9 cellular contexts compared by ENCODE assay signal in the genomic region with DNA sequence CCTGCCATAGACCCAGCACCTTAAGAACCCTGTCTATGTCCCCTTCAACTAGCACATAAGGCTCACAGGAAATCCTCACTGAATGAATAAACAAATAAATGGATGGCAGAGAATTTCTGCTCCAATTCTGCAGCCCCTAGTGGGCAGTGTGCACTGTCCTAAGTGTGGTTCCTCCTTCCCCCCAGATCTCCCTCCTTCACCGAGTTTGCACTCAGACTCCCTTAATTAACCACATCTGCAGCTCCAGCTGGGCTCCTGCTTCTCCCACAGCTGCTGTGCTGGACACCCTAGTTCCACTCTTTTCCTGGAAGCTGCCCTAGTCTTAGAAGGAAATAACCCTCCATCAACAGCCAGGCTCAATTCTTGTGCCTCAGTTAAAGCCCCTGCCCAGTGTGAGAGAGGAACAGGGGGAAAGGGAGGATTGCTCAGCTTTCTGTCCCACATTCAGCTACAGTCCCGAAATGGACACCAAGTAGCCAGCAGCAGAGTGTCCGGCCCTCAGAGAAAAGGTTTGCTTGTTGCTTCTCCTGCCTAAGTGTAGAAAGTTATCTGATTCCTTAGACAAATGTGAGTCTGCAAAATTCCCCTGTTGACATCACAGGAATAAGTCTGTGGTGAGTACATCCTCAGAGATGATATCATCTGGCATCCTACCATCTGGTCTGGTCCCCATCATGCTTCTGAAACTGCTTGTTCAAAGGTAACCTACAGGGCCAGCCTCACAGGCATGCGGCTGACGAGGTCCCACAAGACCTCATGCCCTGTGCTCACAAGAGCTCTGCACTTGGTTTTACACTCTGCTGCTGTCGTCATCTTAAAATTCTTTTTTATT. TPM values are rescaled to one million over a fixed set of nuclear protein-coding genes. Genes with fewer than 3 reads are reported as not detected.
A peak's percentile ranks its signal among the peaks of the same experiment; 100 is the strongest.
DNase-seq lines count a peak whose midpoint lies in the region; ATAC-seq and TF ChIP-seq lines count a peak whose summit lies in the region.
"Had no signal": no experiment of that assay in that cellular context is flagged by ENCODE, and none has a peak within 500 bp of the region (broad histone marks: within the 10 kb centered on the region; RNA-seq: fewer than 3 reads in every experiment).

No MANE protein-coding gene starts in this region.

- H3K79me2 ChIP-seq in MM.1S (ENCODE audit: low read length), result no peaks in the 10 kb centered on the region

- peak overlapping the region; percentile 48 for H2AFZ ChIP-seq in MM.1S (ENCODE audit: low read length)

- DNase-seq in MM.1S (peak; percentile 92), left ventricle myocardium inferior (no peak), type B pancreatic cell (ENCODE audit: extremely low spot score, unreplicated experiment) (no peak), HPDE6-E6E7 (ENCODE audit: extremely low spot score) (no peak), GOT3 (lab: John Stamatoyannopoulos, UW) (no peak)
- DNase-seq in activated CD4-positive, alpha-beta memory T cell treated with anti-CD3 and anti-CD28 coated beads, Interleukin-2, amount 10 ng/mL, durations not matched to agents 7 days and 5 days, result peak; percentile 55

- no peak overlapping the region for H3K4me3 Mint-ChIP-seq in activated CD4-positive, alpha-beta memory T cell treated with anti-CD3 and anti-CD28 coated beads, Interleukin-2, amount 10 ng/mL, durations not matched to agents 7 days and 5 days
- H3K4me3 Mint-ChIP-seq in type B pancreatic cell, result no peak overlapping the region

- H3K27me3 ChIP-seq in BLaER1 treated with 17β-estradiol and CSF1 and Interleukin-3, amounts not matched to agents 10 nM and 100 nM, result no peaks in the 10 kb centered on the region
- no peaks in the 10 kb centered on the region for H3K27me3 ChIP-seq in MM.1S (replicated peaks; ENCODE audit: insufficient read depth, low read length)
- peaks cover 5% of the 10 kb centered on the region for H3K27me3 ChIP-seq in left ventricle myocardium inferior (ENCODE audit: low read depth)

- no peaks in the 10 kb centered on the region for H3K9me3 Mint-ChIP-seq in activated CD4-positive, alpha-beta memory T cell treated with anti-CD3 and anti-CD28 coated beads, Interleukin-2, amount 10 ng/mL, durations not matched to agents 7 days and 5 days
- no peaks in the 10 kb centered on the region for H3K9me3 Mint-ChIP-seq in type B pancreatic cell

- H3F3A ChIP-seq in MM.1S (ENCODE audit: insufficient read depth, low read length), result peaks cover 15% of the 10 kb centered on the region

- POLR2A ChIA-PET in activated CD4-positive, alpha-beta memory T cell treated with anti-CD3 and anti-CD28 coated beads, Interleukin-2, amount 10 ng/mL, durations not matched to agents 7 days and 5 days (lab: Charles Lee), result interaction anchor here (1.0 to 2.5 kb wide), 4 partner anchors 11 to 40 kb away, joined by 3 to 10 read pairs (median 8); a partner anchor contains a TSS

- H3K27ac ChIP-seq in BLaER1 treated with 17β-estradiol and CSF1 and Interleukin-3, amounts not matched to agents 10 nM and 100 nM, result peak overlapping the region in 9 of 11 experiments; percentile 31 to 83 (median 63); a peak in 17 of 22 replicates
- H3K27ac ChIP-seq in MM.1S (ENCODE audit: low read length), result peak overlapping the region; percentile 82
- peak overlapping the region; percentile 64 for H3K27ac ChIP-seq in left ventricle myocardium inferior (replicated peaks)
- H3K27ac ChIP-seq: neutrophil had no signal

- H3K36me3 ChIP-seq in BLaER1 treated with 17β-estradiol and CSF1 and Interleukin-3, amounts not matched to agents 10 nM and 100 nM, result no peaks in the 10 kb centered on the region
- H3K36me3 ChIP-seq in MM.1S (replicated peaks; ENCODE audit: insufficient read depth, low read length), result no peaks in the 10 kb centered on the region
- H3K36me3 ChIP-seq in left ventricle myocardium inferior, result no peaks in the 10 kb centered on the region
- H3K36me3 ChIP-seq: neutrophil had no signal

- no peaks in the 10 kb centered on the region for H4K20me1 ChIP-seq in BLaER1 treated with 17β-estradiol and CSF1 and Interleukin-3, amounts not matched to agents 10 nM and 100 nM
- H4K20me1 ChIP-seq in MM.1S (ENCODE audit: insufficient read depth, low read length), result no peaks in the 10 kb centered on the region

- H3K36me3 Mint-ChIP-seq in activated CD4-positive, alpha-beta memory T cell treated with anti-CD3 and anti-CD28 coated beads, Interleukin-2, amount 10 ng/mL, durations not matched to agents 7 days and 5 days (ENCODE audit: low read depth), result no peaks in the 10 kb centered on the region
- H3K36me3 Mint-ChIP-seq in type B pancreatic cell, result no peaks in the 10 kb centered on the region

- peak overlapping the region; percentile 40 to 81 (median 73) for H3K4me2 ChIP-seq in BLaER1 treated with 17β-estradiol and CSF1 and Interleukin-3, amounts not matched to agents 10 nM and 100 nM
- peak overlapping the region; percentile 48; the same call in 1 of the 2 replicates for H3K4me2 ChIP-seq in MM.1S (ENCODE audit: low read depth, low read length)

- intact Hi-C loops in left ventricle myocardium inferior (cut with micrococcal nuclease), result no loop called here

- CTCF ChIA-PET in activated CD4-positive, alpha-beta memory T cell treated with anti-CD3 and anti-CD28 coated beads, Interleukin-2, amount 10 ng/mL, durations not matched to agents 7 days and 5 days (lab: Charles Lee), result interaction anchor here (0.6 to 1.7 kb wide), 4 partner anchors 14 to 41 kb away, joined by 3 to 6 read pairs (median 4); a partner anchor contains a TSS

- ATAC-seq in GM18858 (IDR thresholded peaks at IDR 0.05; ENCODE audit: unreplicated experiment), result peak; percentile 52

- H3K27me3 Mint-ChIP-seq in activated CD4-positive, alpha-beta memory T cell treated with anti-CD3 and anti-CD28 coated beads, Interleukin-2, amount 10 ng/mL, durations not matched to agents 7 days and 5 days, result no peaks in the 10 kb centered on the region
- H3K27me3 Mint-ChIP-seq in type B pancreatic cell, result peaks cover 9% of the 10 kb centered on the region

- H3K27ac Mint-ChIP-seq in activated CD4-positive, alpha-beta memory T cell treated with anti-CD3 and anti-CD28 coated beads, Interleukin-2, amount 10 ng/mL, durations not matched to agents 7 days and 5 days, result peak overlapping the region; percentile 66
- H3K27ac Mint-ChIP-seq in type B pancreatic cell, result no peak overlapping the region

- H3K4me1 ChIP-seq in BLaER1 treated with 17β-estradiol and CSF1 and Interleukin-3, amounts not matched to agents 10 nM and 100 nM, result peaks cover 29 to 82% (median 71%) of the 10 kb centered on the region in 10 experiments
- H3K4me1 ChIP-seq in MM.1S (ENCODE audit: low read length), result peaks cover 16% of the 10 kb centered on the region
- peaks cover 32% of the 10 kb centered on the region for H3K4me1 ChIP-seq in left ventricle myocardium inferior

- no peaks in the 10 kb centered on the region for H3K9me2 ChIP-seq in MM.1S (replicated peaks; ENCODE audit: insufficient read depth, low read length)

- peaks cover 18% of the 10 kb centered on the region for H3K4me1 Mint-ChIP-seq in activated CD4-positive, alpha-beta memory T cell treated with anti-CD3 and anti-CD28 coated beads, Interleukin-2, amount 10 ng/mL, durations not matched to agents 7 days and 5 days
- H3K4me1 Mint-ChIP-seq in type B pancreatic cell (ENCODE audit: unreplicated experiment), result peaks cover 13% of the 10 kb centered on the region

- peak overlapping the region in 8 of 11 experiments; percentile 19 to 74 (median 54); a peak in 16 of 22 replicates for H3K9ac ChIP-seq in BLaER1 treated with 17β-estradiol and CSF1 and Interleukin-3, amounts not matched to agents 10 nM and 100 nM
- peak overlapping the region; percentile 55 for H3K9ac ChIP-seq in MM.1S (ENCODE audit: low read length)

- H3K4me3 ChIP-seq in BLaER1 treated with 17β-estradiol and CSF1 and Interleukin-3, amounts not matched to agents 10 nM and 100 nM, result no peak overlapping the region
- H3K4me3 ChIP-seq in MM.1S (ENCODE audit: low read length), result no peak overlapping the region
- no peak overlapping the region for H3K4me3 ChIP-seq in left ventricle myocardium inferior

- H3K9me3 ChIP-seq in BLaER1 treated with 17β-estradiol and CSF1 and Interleukin-3, amounts not matched to agents 10 nM and 100 nM (replicated peaks in 1 of 11), result no peaks in the 10 kb centered on the region
- no peaks in the 10 kb centered on the region for H3K9me3 ChIP-seq in MM.1S (replicated peaks; ENCODE audit: insufficient read depth, low read length)
- no peaks in the 10 kb centered on the region for H3K9me3 ChIP-seq in left ventricle myocardium inferior (replicated peaks)
- H3K9me3 ChIP-seq: neutrophil had no signal

- TF ChIP-seq CTCF in MM.1S (IDR thresholded peaks at IDR 0.05; ENCODE audit: low read length), result peak; percentile 63
- TF ChIP-seq CTCF in left ventricle myocardium inferior (IDR thresholded peaks at IDR 0.05; ENCODE audit: borderline replicate concordance), result peak; percentile 45
- TF ChIP-seq CTCF in type B pancreatic cell (conservative IDR thresholded peaks at IDR 0.05), result peak; percentile 67

RNA-seq across cellular contexts. Expression of a gene that starts 12.3 kb away (rescaled TPM):
- not detected for total RNA-seq in activated CD4-positive, alpha-beta memory T cell treated with anti-CD3 and anti-CD28 coated beads, Interleukin-2, amount 10 ng/mL, durations not matched to agents 7 days and 5 days
- total RNA-seq in left ventricle myocardium inferior (not detected), type B pancreatic cell (ENCODE audit: low replicate concordance) (not detected in 2 replicates)

RNA-seq across cellular contexts. Expression of a gene that starts 12.4 kb away (rescaled TPM):
- total RNA-seq in activated CD4-positive, alpha-beta memory T cell treated with anti-CD3 and anti-CD28 coated beads, Interleukin-2, amount 10 ng/mL, durations not matched to agents 7 days and 5 days, result 100 to 1,000 TPM; 104 to 111 TPM
- 44.7 TPM for total RNA-seq in left ventricle myocardium inferior
- total RNA-seq in type B pancreatic cell (ENCODE audit: low replicate concordance), result 59.8 and 82.7 TPM in 2 replicates

RNA-seq across cellular contexts. Expression of a gene that starts 21.4 kb away (rescaled TPM):
- total RNA-seq in activated CD4-positive, alpha-beta memory T cell treated with anti-CD3 and anti-CD28 coated beads, Interleukin-2, amount 10 ng/mL, durations not matched to agents 7 days and 5 days, result 10 to 100 TPM; 41.2 to 41.4 TPM
- total RNA-seq in left ventricle myocardium inferior (2.8 TPM), type B pancreatic cell (ENCODE audit: low replicate concordance) (15.8 and 16.4 TPM in 2 replicates)

RNA-seq across cellular contexts. Expression of a gene that starts 23.0 kb away (rescaled TPM):
- total RNA-seq in activated CD4-positive, alpha-beta memory T cell treated with anti-CD3 and anti-CD28 coated beads, Interleukin-2, amount 10 ng/mL, durations not matched to agents 7 days and 5 days, result under 1 TPM; 0.33 to 0.78 TPM
- total RNA-seq in left ventricle myocardium inferior, result 0.66 TPM
- total RNA-seq in type B pancreatic cell (ENCODE audit: low replicate concordance), result not detected in 2 replicates

RNA-seq across cellular contexts. Expression of a gene that starts 40.8 kb away (rescaled TPM):
- 10 to 100 TPM; 90.3 to 92.2 TPM for total RNA-seq in activated CD4-positive, alpha-beta memory T cell treated with anti-CD3 and anti-CD28 coated beads, Interleukin-2, amount 10 ng/mL, durations not matched to agents 7 days and 5 days
- total RNA-seq in left ventricle myocardium inferior (86.7 TPM), type B pancreatic cell (ENCODE audit: low replicate concordance) (110 and 116 TPM in 2 replicates)

Comparison
In these comparisons a context has a peak if more than half of its experiments do, and no peak if none do; other contexts are left out.
1. DNase-seq: peak in MM.1S (single experiment) and activated CD4-positive, alpha-beta memory T cell treated with anti-CD3 and anti-CD28 coated beads, Interleukin-2, amount 10 ng/mL, durations not matched to agents 7 days and 5 days (single experiment); none in left ventricle myocardium inferior (single experiment), type B pancreatic cell (single experiment), HPDE6-E6E7 (single experiment) and GOT3 (single experiment).
2. Peak in every context shown above with its lines, with median percentiles within 50 percentile points of each other: H3K27ac ChIP-seq and CTCF ChIP-seq.